Comparison of ENCODE assay signal across 8 cellular contexts in the genomic region with DNA sequence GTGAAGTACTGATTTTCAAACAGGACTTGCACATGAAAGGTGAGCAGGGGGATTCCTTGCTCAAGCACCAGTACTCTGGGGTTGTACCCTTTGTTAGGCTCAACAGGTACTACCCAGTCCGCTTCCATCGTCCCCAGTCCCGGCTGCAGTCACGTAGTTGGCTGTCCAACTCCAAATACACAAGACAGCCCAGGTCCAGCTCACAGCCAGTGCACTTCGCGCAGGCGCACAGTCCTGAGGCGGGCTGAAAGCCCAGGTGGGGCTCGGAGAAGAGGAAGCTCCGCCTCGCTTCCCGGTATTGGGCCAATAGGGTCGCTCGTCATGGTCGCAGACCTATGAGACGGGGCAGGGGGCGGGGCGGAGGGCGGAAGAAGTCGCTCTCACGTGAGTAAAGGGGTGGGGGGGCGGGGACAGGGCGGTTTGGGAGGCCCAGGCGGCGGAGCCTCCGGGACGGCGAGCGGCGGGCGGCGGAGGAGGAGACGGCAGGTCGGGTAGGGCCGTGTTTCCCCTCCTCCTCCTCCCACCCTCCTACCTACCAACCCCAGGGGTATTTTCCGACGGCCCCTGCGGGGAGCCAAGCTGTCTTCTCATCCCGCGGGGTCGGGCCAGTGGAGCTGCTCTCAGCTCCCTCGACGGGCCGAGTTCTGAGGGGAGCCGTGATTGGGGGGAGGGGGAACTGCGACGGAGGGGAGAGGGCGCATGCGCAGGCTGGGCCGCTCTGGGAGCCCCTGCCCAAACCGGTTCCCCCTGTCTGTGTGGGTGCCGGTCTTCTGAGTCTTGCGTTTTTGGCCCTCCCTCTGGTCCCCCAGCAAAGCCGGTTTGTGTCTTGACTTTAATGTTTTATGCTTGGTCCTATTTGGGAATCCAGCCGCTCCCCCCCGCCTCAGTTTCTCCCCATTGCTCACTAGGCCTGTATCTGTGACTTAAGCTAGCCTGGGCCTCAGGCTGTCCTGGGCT. TPM values are rescaled to one million over a fixed set of nuclear protein-coding genes. Genes with fewer than 3 reads are reported as not detected.
DNase-seq lines count a peak whose midpoint lies in the region; TF ChIP-seq lines count a peak whose summit lies in the region.

RABGAP1 (plus strand) TSS at position 418 of the 957 bp plus-strand sequence. CDS start 16,040 bp downstream, outside the sequence.

- peak within 1 kb of the TSS; percentile 87 for H3K4me3 ChIP-seq in HFF-Myc (replicated peaks; ENCODE audit: low read depth, low read length)

- H3K9me3 Mint-ChIP-seq in activated naive CD4-positive, alpha-beta T cell treated with anti-CD3 and anti-CD28 coated beads, Interleukin-2, amount 10 ng/mL, durations not matched to agents 7 days and 5 days: no peaks in the 10 kb centered on the region

- peak within 1 kb of the TSS; percentile 92 for H3K27ac Mint-ChIP-seq in activated naive CD4-positive, alpha-beta T cell treated with anti-CD3 and anti-CD28 coated beads, Interleukin-2, amount 10 ng/mL, durations not matched to agents 7 days and 5 days

- H3K4me1 Mint-ChIP-seq in activated naive CD4-positive, alpha-beta T cell treated with anti-CD3 and anti-CD28 coated beads, Interleukin-2, amount 10 ng/mL, durations not matched to agents 7 days and 5 days: peaks cover 39% of the 10 kb centered on the region

- DNase-seq in GM03348 (ENCODE audit: low spot score) (peak; percentile 98), HFF-Myc (ENCODE audit: extremely low read depth, low read depth) (peak; percentile 90), NAMALWA (ENCODE audit: low spot score) (peak; percentile 99), SK-N-DZ (ENCODE audit: low spot score) (peak; percentile 98), germinal center (ENCODE audit: low spot score) (peak; percentile 100), non-pigmented ciliary epithelial cell (ENCODE audit: low read depth) (peak; percentile 86), superior temporal gyrus (ENCODE audit: extremely low spot score) (peak; percentile 99)
- DNase-seq in activated naive CD4-positive, alpha-beta T cell treated with anti-CD3 and anti-CD28 coated beads, Interleukin-2, amount 10 ng/mL, durations not matched to agents 7 days and 5 days: peak; percentile 99

- H3K4me3 Mint-ChIP-seq in activated naive CD4-positive, alpha-beta T cell treated with anti-CD3 and anti-CD28 coated beads, Interleukin-2, amount 10 ng/mL, durations not matched to agents 7 days and 5 days: peak within 1 kb of the TSS; percentile 97

- CTCF ChIA-PET in activated naive CD4-positive, alpha-beta T cell treated with anti-CD3 and anti-CD28 coated beads, Interleukin-2, amount 10 ng/mL, durations not matched to agents 7 days and 5 days (lab: Charles Lee): interaction anchor here (0.7 kb wide), 1 partner anchor 24 kb away, joined by 3 read pairs; no protein-coding TSS in a partner anchor

- H3K36me3 Mint-ChIP-seq in activated naive CD4-positive, alpha-beta T cell treated with anti-CD3 and anti-CD28 coated beads, Interleukin-2, amount 10 ng/mL, durations not matched to agents 7 days and 5 days: peaks cover 20% of the 10 kb centered on the region

- H3K27me3 Mint-ChIP-seq in activated naive CD4-positive, alpha-beta T cell treated with anti-CD3 and anti-CD28 coated beads, Interleukin-2, amount 10 ng/mL, durations not matched to agents 7 days and 5 days: no peaks in the 10 kb centered on the region

- no peak for TF ChIP-seq CTCF in HFF-Myc (IDR thresholded peaks at IDR 0.05; ENCODE audit: low read depth, low read length, missing control alignments)

RNA-seq across cellular contexts. Expression of gene RABGAP1, which starts in this region (rescaled TPM):
- 20.5 and 25.6 TPM in 2 replicates for polyA plus RNA-seq in SK-N-DZ (2014; cell fraction: cytosol; rRNA removed)
- polyA plus RNA-seq in SK-N-DZ (2014; cell fraction: nucleus; rRNA removed): 20.7 and 31.6 TPM in 2 replicates

Comparison
In these comparisons a context has a peak if more than half of its experiments do, and no peak if none do; other contexts are left out.
1. Peak in every context shown above with its lines: DNase-seq and H3K4me3 ChIP-seq.